Comparison of ENCODE assay signal across 8 cellular contexts in the genomic region with DNA sequence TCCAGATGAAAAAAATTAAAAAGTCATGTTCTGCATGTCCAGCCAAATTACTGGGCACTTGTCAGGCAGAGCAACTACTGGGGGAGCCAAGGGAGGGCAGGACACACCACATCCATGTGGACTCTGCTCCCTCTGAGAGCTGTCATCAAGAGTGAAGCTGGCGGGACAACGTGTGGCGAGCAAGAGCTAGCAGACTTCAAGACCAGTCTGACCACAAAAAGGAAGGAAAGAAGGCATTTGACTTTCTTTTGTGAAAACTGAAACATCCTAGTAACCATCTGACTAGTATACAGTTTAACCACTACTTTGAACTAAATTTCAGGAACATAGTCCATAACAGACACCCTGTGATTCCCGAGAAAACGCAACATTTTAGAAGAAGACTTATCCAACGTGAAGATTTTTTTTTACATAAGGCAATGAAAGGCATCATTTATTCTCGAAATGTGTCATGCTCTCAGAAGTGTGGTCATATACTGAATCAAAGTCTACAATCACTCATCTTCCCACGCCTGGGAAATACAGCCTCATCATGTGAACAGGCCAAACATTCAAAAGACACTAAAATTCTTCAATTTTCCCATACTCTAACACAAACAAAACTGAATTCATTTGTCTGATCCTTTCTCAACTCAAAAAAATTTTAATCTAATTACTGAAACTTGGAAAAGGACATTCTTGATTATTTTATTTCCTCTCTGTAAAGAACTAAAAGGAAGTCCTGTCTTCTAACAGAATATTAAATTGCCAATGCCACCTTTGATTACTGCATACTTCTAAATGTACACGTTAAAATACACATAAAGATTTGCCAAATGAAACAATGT.
DNase-seq lines count a peak whose midpoint lies in the region; ATAC-seq and TF ChIP-seq lines count a peak whose summit lies in the region.

No MANE protein-coding gene starts in this region.

- peak; percentile 74 for ATAC-seq in GM21390 (IDR thresholded peaks at IDR 0.05; ENCODE audit: unreplicated experiment)

- DNase-seq in GF-D8 (lab: John Stamatoyannopoulos, UW) = peak; percentile 53
- DNase-seq in HL-60 (ENCODE audit: low read depth in 1 of 2, low spot score in 1 of 2) = peak; percentile 32 to 60
- DNase-seq in adipocyte (ENCODE audit: low read depth) = peak; percentile 78
- DNase-seq in NCI-H187 treated with DMSO at 0.1 percent for 48 hours (lab: John Stamatoyannopoulos, UW) = no peak
- no peak for DNase-seq in NCI-H1930 (lab: John Stamatoyannopoulos, UW)
- DNase-seq in DMS153 treated with DMSO at 0.1 percent for 48 hours (lab: John Stamatoyannopoulos, UW; ENCODE audit: unreplicated experiment) = no peak

- H3K27me3 ChIP-seq in HL-60 (ENCODE audit: insufficient read depth, poor library complexity, severe bottlenecking) = no peaks in the 10 kb centered on the region
- H3K27me3 ChIP-seq in adipocyte (replicated peaks; ENCODE audit: control insufficient read depth, insufficient read depth, low read length) = no peaks in the 10 kb centered on the region
- no peaks in the 10 kb centered on the region for H3K27me3 ChIP-seq in muscle layer of duodenum (ENCODE audit: low read depth, low read length)

- H3K27ac ChIP-seq in HL-60 (replicated peaks) = peak overlapping the region; percentile 12; the same call in 1 of the 2 replicates
- peak overlapping the region; percentile 57 for H3K27ac ChIP-seq in muscle layer of duodenum (ENCODE audit: low read length)

- no peaks in the 10 kb centered on the region for H3K36me3 ChIP-seq in adipocyte (ENCODE audit: control insufficient read depth, insufficient read depth, low read length, severe bottlenecking)
- peaks cover 0 to 17% of the 10 kb centered on the region in 2 donors for H3K36me3 ChIP-seq in muscle layer of duodenum (ENCODE audit: control insufficient read depth in 1 of 2, insufficient read depth in 2 of 2, low read length in 2 of 2)

- H3K9me3 ChIP-seq in adipocyte (ENCODE audit: control insufficient read depth, low read length) (no peaks in the 10 kb centered on the region), muscle layer of duodenum (ENCODE audit: control insufficient read depth in 1 of 2, low read length in 2 of 2) (no peaks in the 10 kb centered on the region)

- H3K4me3 ChIP-seq in HL-60 (replicated peaks; ENCODE audit: insufficient read depth, low read length) = no peak overlapping the region
- peak overlapping the region; percentile 45 for H3K4me3 ChIP-seq in adipocyte (ENCODE audit: low read length)
- peak overlapping the region in 1 of 2 donors; percentile 19 for H3K4me3 ChIP-seq in muscle layer of duodenum (ENCODE audit: low read depth in 1 of 2, low read length in 2 of 2)

- TF ChIP-seq CTCF in HL-60 (IDR thresholded peaks at IDR 0.05; ENCODE audit: insufficient read depth, low read length) = no peak

- H3K4me1 ChIP-seq in adipocyte (ENCODE audit: control insufficient read depth, insufficient read depth, low read length) (peaks cover 90% of the 10 kb centered on the region), muscle layer of duodenum (ENCODE audit: control insufficient read depth in 1 of 2, insufficient read depth in 2 of 2, low read length in 2 of 2) (peaks cover 25 to 29% of the 10 kb centered on the region in 2 donors)

- H3K9ac ChIP-seq in adipocyte (ENCODE audit: low read length) = peak overlapping the region; percentile 61

Comparison
In these comparisons a context has a peak if more than half of its experiments do, and no peak if none do; other contexts are left out.
1. DNase-seq: peak in GF-D8 (single experiment), HL-60 (2 of 2) and adipocyte (single experiment); none in NCI-H187 treated with DMSO at 0.1 percent for 48 hours (single experiment), NCI-H1930 (0 of 2) and DMS153 treated with DMSO at 0.1 percent for 48 hours (single experiment).